Comparison of ENCODE assay signal across 22 cellular contexts in the genomic region with DNA sequence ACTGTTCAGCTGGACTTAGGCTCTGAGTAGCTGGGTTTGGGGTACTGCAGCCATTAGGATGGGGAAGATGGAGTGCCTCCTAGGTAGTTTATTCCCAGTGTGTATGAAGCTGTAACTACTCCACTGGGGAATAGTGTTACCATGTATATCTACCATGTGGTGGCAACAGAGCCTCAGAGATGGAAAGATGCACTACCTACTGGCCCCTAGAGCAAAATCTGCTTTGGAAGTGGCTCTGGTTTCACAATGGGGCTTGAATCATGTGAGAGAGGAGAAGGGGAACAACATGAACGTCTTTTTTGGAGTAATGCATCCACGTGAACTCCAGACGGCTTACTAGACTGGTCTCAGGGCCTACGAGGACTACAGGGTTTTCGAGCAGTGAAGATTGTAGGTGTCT.
"Had no signal": no experiment of that assay in that cellular context is flagged by ENCODE, and none has a peak within 500 bp of the region (broad histone marks: within the 10 kb centered on the region; RNA-seq: fewer than 3 reads in every experiment).

No MANE protein-coding gene starts in this region.

- H3K4me3 ChIP-seq: breast epithelium, coronary artery, gastroesophageal sphincter, heart left ventricle, prostate gland, right atrium auricular region, thyroid gland, upper lobe of right lung had no signal

- DNase-seq: activated CD4-positive, alpha-beta T cell treated with anti-CD3 and anti-CD28 coated beads, Interleukin-2, amount 50 U/mL, for 4 hours; activated CD8-positive, alpha-beta memory T cell treated with anti-CD3 and anti-CD28 coated beads, Interleukin-2, amount 50 U/mL, for 48 hours; activated naive CD4-positive, alpha-beta T cell treated with anti-CD3 and anti-CD28 coated beads for 36 hours; activated naive CD8-positive, alpha-beta T cell treated with anti-CD3 and anti-CD28 coated beads, Interleukin-2, amount 10 ng/mL, durations not matched to agents 7 days and 5 days; activated T-cell treated with anti-CD3 and anti-CD28 coated beads, Interleukin-2, amount 50 U/mL, for 4 hours; amniotic stem cell; heart left ventricle; islet precursor cell; left cardiac atrium; mesenchymal stem cell; naive thymus-derived CD4-positive, alpha-beta T cell; stimulated activated CD4-positive, alpha-beta T cell treated with anti-CD3 and anti-CD28 coated beads, Interleukin-12 subunit alpha, Interleukin-12 subunit beta, amount 100 ng/mL, for 4 hours; stimulated activated CD4-positive, alpha-beta T cell treated with anti-CD3 and anti-CD28 coated beads, Interleukin-4, amount 100 ng/mL, for 4 hours; T-cell; thyroid gland; upper lobe of right lung had no signal

- H3K9me3 ChIP-seq: prostate gland, thyroid gland, upper lobe of right lung had no signal

- H3K36me3 ChIP-seq: breast epithelium, gastroesophageal sphincter, heart left ventricle, prostate gland, right atrium auricular region, thyroid gland, upper lobe of right lung had no signal

- H3K4me1 ChIP-seq: breast epithelium, gastroesophageal sphincter, heart left ventricle, prostate gland, right atrium auricular region, thyroid gland, upper lobe of right lung had no signal

- H3K27ac ChIP-seq: breast epithelium, coronary artery, epithelial cell of prostate, gastroesophageal sphincter, heart left ventricle, prostate gland, right atrium auricular region, thyroid gland, upper lobe of right lung had no signal

- H3K27me3 ChIP-seq: breast epithelium, gastroesophageal sphincter, right atrium auricular region, thyroid gland, upper lobe of right lung had no signal
